In the genomic region with DNA sequence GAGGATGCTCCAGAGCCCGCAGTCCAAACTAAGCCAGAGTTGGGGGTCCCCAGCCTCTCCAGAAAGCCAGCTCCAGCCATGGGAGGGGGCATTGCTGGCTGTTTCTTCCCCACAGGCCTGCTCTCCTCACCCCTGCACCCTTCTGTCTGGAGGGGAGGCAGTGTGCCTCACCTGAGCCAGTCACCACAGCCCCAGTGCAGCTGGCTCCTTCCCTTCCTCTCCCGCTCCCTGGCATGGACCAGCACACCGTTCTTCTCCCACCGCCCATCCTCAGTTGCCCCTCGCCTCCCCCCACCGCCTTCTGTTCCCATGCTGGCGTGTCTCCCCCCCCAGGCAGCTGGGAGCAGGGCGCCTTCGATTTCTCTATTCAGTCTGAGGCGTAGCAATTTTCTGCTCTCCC, we compare ENCODE assay signal across 10 cellular contexts.
"Had no signal": no experiment of that assay in that cellular context is flagged by ENCODE, and none has a peak within 500 bp of the region (broad histone marks: within the 10 kb centered on the region; RNA-seq: fewer than 3 reads in every experiment).

No MANE protein-coding gene starts in this region.

- H3K9me3 Mint-ChIP-seq: central memory CD8-positive, alpha-beta T cell; memory B cell; natural killer cell had no signal

- H3K36me3 ChIP-seq: tibial nerve, vagina had no signal

- H3K27me3 ChIP-seq: body of pancreas, vagina had no signal

- H3K9me3 ChIP-seq: body of pancreas, psoas muscle, tibial nerve, vagina had no signal

- H3K4me1 ChIP-seq: foreskin keratinocyte, psoas muscle had no signal

- H3K27ac ChIP-seq: foreskin keratinocyte, psoas muscle, tibial nerve, vagina had no signal

- H3K4me3 ChIP-seq: body of pancreas, psoas muscle, tibial nerve, vagina had no signal

- H3K27ac Mint-ChIP-seq: activated CD8-positive, alpha-beta memory T cell treated with anti-CD3 and anti-CD28 coated beads, Interleukin-2, amount 10 ng/mL, durations not matched to agents 7 days and 5 days; activated naive CD8-positive, alpha-beta T cell; memory B cell; natural killer cell had no signal

- H3K4me1 Mint-ChIP-seq: activated CD8-positive, alpha-beta memory T cell treated with anti-CD3 and anti-CD28 coated beads, Interleukin-2, amount 10 ng/mL, durations not matched to agents 7 days and 5 days had no signal

- H3K36me3 Mint-ChIP-seq: activated CD8-positive, alpha-beta memory T cell treated with anti-CD3 and anti-CD28 coated beads, Interleukin-2, amount 10 ng/mL, durations not matched to agents 7 days and 5 days; activated naive CD8-positive, alpha-beta T cell; memory B cell; natural killer cell had no signal

- H3K4me3 Mint-ChIP-seq: activated CD8-positive, alpha-beta memory T cell treated with anti-CD3 and anti-CD28 coated beads, Interleukin-2, amount 10 ng/mL, durations not matched to agents 7 days and 5 days; activated naive CD8-positive, alpha-beta T cell; central memory CD8-positive, alpha-beta T cell; memory B cell; natural killer cell had no signal
